1 cellular context compared by ENCODE assay signal in genomic region chr16:84874553-84874952, GRCh38.
TF ChIP-seq lines count a peak whose summit lies in the region.

No MANE protein-coding gene starts in this region.

TF ChIP-seq in IMR-90, 13 proteins besides CTCF, POLR2A, EP300 and RAD21 (continued from another document):
- no peak for TF ChIP-seq USF2 (IDR thresholded peaks at IDR 0.05; ENCODE audit: low read depth, low read length)
- TF ChIP-seq CEBPB (IDR thresholded peaks at IDR 0.05; ENCODE audit: low read depth, low read length): no peak
- TF ChIP-seq RCOR1 (IDR thresholded peaks at IDR 0.05; ENCODE audit: insufficient replicate concordance, low read length): no peak
- no peak for TF ChIP-seq BHLHE40 (IDR thresholded peaks at IDR 0.05; ENCODE audit: low read depth, low read length)
- TF ChIP-seq FOS (IDR thresholded peaks at IDR 0.05; ENCODE audit: low read depth, low read length): no peak
- TF ChIP-seq CHD1 (IDR thresholded peaks at IDR 0.05; ENCODE audit: low read depth, low read length): no peak
